Comparison of ENCODE assay signal across 10 cellular contexts in the genomic region with DNA sequence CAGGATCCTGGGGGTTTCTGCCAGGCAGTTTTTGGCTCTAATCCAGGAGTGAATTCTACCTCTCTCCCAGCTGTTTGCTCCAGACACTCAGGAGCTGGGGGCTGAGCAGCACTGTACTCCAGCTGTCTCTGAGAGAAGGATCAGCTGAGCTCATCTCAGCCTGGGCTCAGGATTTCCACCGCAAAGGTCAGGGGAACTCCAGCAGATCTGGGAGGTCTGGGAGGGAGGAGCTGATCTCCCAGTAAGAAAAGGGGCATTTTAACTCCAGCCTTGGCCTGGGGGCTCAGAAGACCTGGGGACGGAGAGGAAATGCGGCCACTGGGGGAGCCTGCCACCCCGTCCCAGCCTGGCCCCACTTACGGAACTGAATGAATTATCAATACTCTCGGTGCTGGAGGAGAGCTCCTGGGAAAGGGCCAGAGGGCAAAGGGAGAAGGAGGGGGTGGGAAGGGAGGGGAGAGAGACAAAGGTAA. TPM values are rescaled to one million over a fixed set of nuclear protein-coding genes. Genes with fewer than 3 reads are reported as not detected.
DNase-seq lines count a peak whose midpoint lies in the region; ATAC-seq and TF ChIP-seq lines count a peak whose summit lies in the region.
"Had no signal": no experiment of that assay in that cellular context is flagged by ENCODE, and none has a peak within 500 bp of the region (broad histone marks: within the 10 kb centered on the region; RNA-seq: fewer than 3 reads in every experiment).

No MANE protein-coding gene starts in this region.

- peaks cover 36 to 100% (median 91%) of the 10 kb centered on the region in 4 donors for H3K36me3 ChIP-seq in stomach

- H3K4me3 ChIP-seq in stomach: no peak overlapping the region
- H3K4me3 ChIP-seq: HAP-1 had no signal

- TF ChIP-seq POLR2A in stomach (IDR thresholded peaks at IDR 0.05): no peak

- H3K4me1 ChIP-seq in stomach: peaks cover 43 to 63% (median 59%) of the 10 kb centered on the region in 4 donors
- H3K4me1 ChIP-seq: HAP-1 had no signal

- intact Hi-C loops in stomach (cut with DNase I; ENCODE audit: low total_unique reads): loop anchor here (10.0 kb wide), 1 partner anchor 95 kb away; no protein-coding TSS in a partner anchor

- no peak for TF ChIP-seq EP300 in stomach (IDR thresholded peaks at IDR 0.05)

- WGBS in stomach, 5 donors: 23 to 62% (median 25%) methylated on average over 6 of the region's 6 CpGs

- no peaks in the 10 kb centered on the region for H3K27me3 ChIP-seq in stomach

- DNase-seq in NCI-H1694 treated with DMSO at 0.1 percent for 48 hours (lab: John Stamatoyannopoulos, UW) (peak; percentile 18), caudate nucleus (lab: John Stamatoyannopoulos, UW) (no peak), islet precursor cell (peak; percentile 86), stomach (no peak), NCI-H748 (lab: John Stamatoyannopoulos, UW; ENCODE audit: unreplicated experiment) (no peak)
- DNase-seq: activated gamma-delta T cell treated with Interleukin-2 at 50 U/mL for 16 hours, kidney had no signal

- H3K27ac ChIP-seq in caudate nucleus (ENCODE audit: low read depth, low read length) (peak overlapping the region; percentile 31), stomach (peak overlapping the region; percentile 62 to 84 (median 84))

- TF ChIP-seq CTCF in stomach (IDR thresholded peaks at IDR 0.05): no peak

- ATAC-seq in GM21390 (IDR thresholded peaks at IDR 0.05; ENCODE audit: unreplicated experiment): no peak
- no peak for ATAC-seq in GM19452 (IDR thresholded peaks at IDR 0.05; ENCODE audit: unreplicated experiment)

- H3K9me3 ChIP-seq in stomach: no peaks in the 10 kb centered on the region
- H3K9me3 ChIP-seq: HAP-1 had no signal

RNA-seq across cellular contexts. Expression of a gene that starts 17.3 kb away (rescaled TPM):
- 100 to 1,000 TPM in 2 of 5 donors, 10 to 100 TPM in 3; 33.2 to 187 (median 62.6) TPM for total RNA-seq in stomach
- polyA plus RNA-seq in stomach: 10 to 100 TPM; 24.1 to 33.5 (median 25.3) TPM

RNA-seq across cellular contexts. Expression of a gene that starts 27.8 kb away (rescaled TPM):
- total RNA-seq in stomach: 10 to 100 TPM; 11.9 to 59.6 (median 19.3) TPM
- polyA plus RNA-seq in stomach: 10 to 100 TPM in 1 of 3 donors, 1 to 10 TPM in 2; 6.8 to 10.8 (median 7.3) TPM

RNA-seq across cellular contexts. Expression of a gene that starts 37.2 kb away (rescaled TPM):
- total RNA-seq in stomach: 100 to 1,000 TPM in 1 of 5 donors, 10 to 100 TPM in 4; 20.4 to 117 (median 39.1) TPM
- 10 to 100 TPM in 2 of 3 donors, 1 to 10 TPM in 1; 9.9 to 19.4 (median 14.2) TPM for polyA plus RNA-seq in stomach

RNA-seq across cellular contexts. Expression of a gene that starts 55.4 kb away (rescaled TPM):
- total RNA-seq in stomach: 100 to 1,000 TPM in 2 of 5 donors, 10 to 100 TPM in 3; 81.3 to 220 (median 83.2) TPM
- polyA plus RNA-seq in stomach: 100 to 1,000 TPM; 126 to 234 (median 176) TPM

Comparison
In these comparisons a context has a peak if more than half of its experiments do, and no peak if none do; other contexts are left out.
1. DNase-seq: peak in NCI-H1694 treated with DMSO at 0.1 percent for 48 hours (single experiment) and islet precursor cell (single experiment); none in caudate nucleus (0 of 61), stomach (single experiment) and NCI-H748 (single experiment).